ENCODE assay signal across 1 cellular context in the genomic region with DNA sequence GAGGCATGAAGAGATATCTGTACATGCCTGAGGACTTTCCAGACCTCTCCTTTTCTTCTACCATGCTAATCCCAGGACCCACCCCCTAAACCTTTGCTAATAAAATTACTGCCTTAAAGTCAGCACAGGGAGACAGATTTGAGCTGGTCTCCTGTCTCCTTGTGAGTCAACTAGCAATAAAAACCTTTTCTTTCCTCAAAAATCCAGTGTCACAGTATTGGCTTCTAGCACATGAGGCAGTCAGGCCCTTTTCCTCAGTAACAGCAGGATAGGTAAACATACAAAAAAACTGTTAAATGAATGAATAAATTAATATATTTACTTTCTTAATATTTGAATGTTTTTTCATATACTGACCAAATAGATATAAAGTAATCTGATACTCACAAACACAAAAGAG.
TF ChIP-seq lines count a peak whose summit lies in the region.

No MANE protein-coding gene starts in this region.

TF ChIP-seq in H1, 55 proteins besides CTCF, POLR2A, EP300 and RAD21:
- TF ChIP-seq CTBP2 (IDR thresholded peaks at IDR 0.05; ENCODE audit: borderline replicate concordance, insufficient read depth, insufficient read length, low read length): no peak
- TF ChIP-seq RBBP5 (IDR thresholded peaks at IDR 0.05; ENCODE audit: borderline replicate concordance, low read depth, low read length): no peak
